11 cellular contexts compared by ENCODE assay signal in genomic region chr19:19452241-19453128, GRCh38. TPM values are rescaled to one million over a fixed set of nuclear protein-coding genes. Genes with fewer than 3 reads are reported as not detected.
DNase-seq lines count a peak whose midpoint lies in the region; ATAC-seq, FAIRE-seq and TF ChIP-seq lines count a peak whose summit lies in the region.
"Had no signal": no experiment of that assay in that cellular context is flagged by ENCODE, and none has a peak within 500 bp of the region (broad histone marks: within the 10 kb centered on the region; RNA-seq: fewer than 3 reads in every experiment).

No MANE protein-coding gene starts in this region.

- no peak overlapping the region for H3K18ac ChIP-seq in H9 (ENCODE audit: insufficient read length, low read depth, low read length)

- peaks cover 66% of the 10 kb centered on the region; the same call in 1 of the 2 replicates for H3K79me2 ChIP-seq in H9 (ENCODE audit: insufficient read depth, low read length)

- H3K4me3 Mint-ChIP-seq in naive thymus-derived CD8-positive, alpha-beta T cell, result peak overlapping the region; percentile 16 to 89 (median 66)
- no peak overlapping the region for H3K4me3 Mint-ChIP-seq in H9

- H4K8ac ChIP-seq in H9 (replicated peaks; ENCODE audit: insufficient read length, low read depth, low read length), result no peak overlapping the region

- in situ Hi-C loops in ACHN (cut with HindIII; ENCODE audit: low pct_ligation_motif_present, low pct_unique_long_range_greater_than_20kb, low sequenced_read_pairs), result no loop called here

- no peak overlapping the region for H3K4ac ChIP-seq in H9 (ENCODE audit: low read depth, low read length)

- peaks cover 80% of the 10 kb centered on the region for H3K4me1 ChIP-seq in BLaER1
- H3K4me1 ChIP-seq in H9 (ENCODE audit: insufficient read depth, low read length), result peaks cover under 1% of the 10 kb centered on the region; the same call in 1 of the 2 replicates

- H4K91ac ChIP-seq in H9 (ENCODE audit: insufficient read length, low read depth, low read length), result no peak overlapping the region

- WGBS in H9 (ENCODE audit: extremely low coverage, insufficient read length, low lambda C conversion rate), result no CpG with 5 or more reads among the region's 11 CpGs

- H3K23me2 ChIP-seq in H9 (ENCODE audit: insufficient read length, low read depth, low read length, poor library complexity, severe bottlenecking), result no peaks in the 10 kb centered on the region

- DNase-seq in bronchial epithelial cell (ENCODE audit: low read depth), result no peak
- peak in 1 of 10 donors; percentile 33 for DNase-seq in naive thymus-derived CD8-positive, alpha-beta T cell
- no peak for DNase-seq in ACHN
- DNase-seq in H9, result no peak
- no peak for DNase-seq in H4 (ENCODE audit: low spot score)
- DNase-seq in kidney tubule cell (ENCODE audit: low spot score), result no peak
- DNase-seq: C1 segment of cervical spinal cord; NCI-H2171; stimulated activated CD4-positive, alpha-beta T cell treated with anti-CD3 and anti-CD28 coated beads, Interleukin-12 subunit alpha, Interleukin-12 subunit beta, amount 100 ng/mL, for 4 hours had no signal

- no peaks in the 10 kb centered on the region for H3K27me3 ChIP-seq in BLaER1
- H3K27me3 ChIP-seq in bronchial epithelial cell (ENCODE audit: control insufficient read depth, insufficient read depth, low read length), result no peaks in the 10 kb centered on the region
- no peaks in the 10 kb centered on the region for H3K27me3 ChIP-seq in H9 (ENCODE audit: insufficient read depth, low read length)

- no peak overlapping the region for H2BK20ac ChIP-seq in H9 (ENCODE audit: low read depth, low read length, poor library complexity, severe bottlenecking)

- H3K9ac ChIP-seq in BLaER1 (peak overlapping the region; percentile 22; the same call in 1 of the 2 replicates), H9 (ENCODE audit: extremely low read depth, insufficient read length, low read length) (no peak overlapping the region)

- no peak overlapping the region for H3K56ac ChIP-seq in H9 (ENCODE audit: insufficient read length, low read depth, low read length)

- ATAC-seq in naive thymus-derived CD8-positive, alpha-beta T cell, result no peak

- peak; percentile 7 for FAIRE-seq in bronchial epithelial cell (lab: Jason Lieb, UNC)

- H3K27ac ChIP-seq in BLaER1, result peak overlapping the region; percentile 51
- peak overlapping the region; percentile 16 for H3K27ac ChIP-seq in KOPT-K1 (ENCODE audit: low read depth, low read length, poor library complexity, severe bottlenecking)
- no peak overlapping the region for H3K27ac ChIP-seq in H9 (ENCODE audit: insufficient read length, low read depth, low read length)

- H3K27ac Mint-ChIP-seq in naive thymus-derived CD8-positive, alpha-beta T cell, result peak overlapping the region; percentile 49 to 99 (median 86)
- H3K27ac Mint-ChIP-seq in H9, result peak overlapping the region in 1 of 3 experiments; percentile 73; a peak in 4 of 7 replicates

- H2AK5ac ChIP-seq in H9 (ENCODE audit: insufficient read length, low read length), result no peak overlapping the region

- H2AFZ ChIP-seq in H9 (ENCODE audit: low read length), result no peak overlapping the region

- H3K4me3 ChIP-seq in BLaER1 (no peak overlapping the region), bronchial epithelial cell (ENCODE audit: low read depth, low read length) (no peak overlapping the region)

- H3K36me3 Mint-ChIP-seq in naive thymus-derived CD8-positive, alpha-beta T cell, result peaks cover 0 to 2% (median 0%) of the 10 kb centered on the region in 3 donors
- peaks cover 0 to 4% (median 0%) of the 10 kb centered on the region in 3 experiments; a peak in 2 of 7 replicates for H3K36me3 Mint-ChIP-seq in H9 (ENCODE audit: insufficient read depth in 1 of 3, low read depth in 3 of 3)

- POLR2A ChIA-PET in naive thymus-derived CD8-positive, alpha-beta T cell (lab: Charles Lee), result interaction anchor here (1.4 kb wide), 1 partner anchor 8 kb away, joined by 8 read pairs; no protein-coding TSS in a partner anchor

- no peak overlapping the region; the same call in 1 of the 2 replicates for H3K14ac ChIP-seq in H9 (ENCODE audit: insufficient read depth, low read length)

- H2BK120ac ChIP-seq in H9 (ENCODE audit: low read depth, low read length, poor library complexity, severe bottlenecking), result no peak overlapping the region

- TF ChIP-seq CTCF in bronchial epithelial cell (IDR thresholded peaks at IDR 0.05; ENCODE audit: insufficient read depth, low read length, severe bottlenecking) (no peak), H9 (conservative IDR thresholded peaks at IDR 0.05) (no peak)

- H3K27me3 Mint-ChIP-seq in naive thymus-derived CD8-positive, alpha-beta T cell, result no peaks in the 10 kb centered on the region
- no peaks in the 10 kb centered on the region; the same call in 1 of the 2 replicates for H3K27me3 Mint-ChIP-seq in H9 (ENCODE audit: low read depth)

- H3K23ac ChIP-seq in H9 (ENCODE audit: insufficient read length, low read depth, low read length), result no peak overlapping the region

- H2BK15ac ChIP-seq in H9 (ENCODE audit: low read depth, low read length), result no peak overlapping the region

- H3K4me2 ChIP-seq in BLaER1 (peak overlapping the region; percentile 57), H9 (ENCODE audit: insufficient read depth, insufficient read length, low read length) (no peak overlapping the region)

- no peaks in the 10 kb centered on the region for H3K9me3 Mint-ChIP-seq in naive thymus-derived CD8-positive, alpha-beta T cell
- no peaks in the 10 kb centered on the region for H3K9me3 Mint-ChIP-seq in H9

- no peak overlapping the region for H2BK5ac ChIP-seq in H9 (ENCODE audit: insufficient read length, low read length)

- no peak overlapping the region for H4K5ac ChIP-seq in H9 (ENCODE audit: insufficient read length, low read depth, low read length)

- H2BK12ac ChIP-seq in H9 (ENCODE audit: insufficient read length, low read depth, low read length), result no peak overlapping the region

- H3K36me3 ChIP-seq in BLaER1 (peaks cover 60% of the 10 kb centered on the region), KOPT-K1 (ENCODE audit: insufficient read depth, low read length) (peaks cover 26% of the 10 kb centered on the region; the same call in 1 of the 2 replicates), bronchial epithelial cell (ENCODE audit: control insufficient read depth, insufficient read depth, low read length) (peaks cover 4% of the 10 kb centered on the region)

- H3K79me1 ChIP-seq in H9 (ENCODE audit: insufficient read depth, low read depth, low read length, poor library complexity, severe bottlenecking), result no peaks in the 10 kb centered on the region

- H3T11ph ChIP-seq in H9 (ENCODE audit: low read length), result no peak overlapping the region

- peaks cover 100% of the 10 kb centered on the region for H4K20me1 ChIP-seq in BLaER1
- peaks cover 2% of the 10 kb centered on the region for H4K20me1 ChIP-seq in H9 (ENCODE audit: control insufficient read depth, insufficient read depth, insufficient read length)

- H3K9me3 ChIP-seq in BLaER1, result no peaks in the 10 kb centered on the region
- no peaks in the 10 kb centered on the region for H3K9me3 ChIP-seq in KOPT-K1 (ENCODE audit: insufficient read depth, low read length, poor library complexity, severe bottlenecking)
- no peaks in the 10 kb centered on the region for H3K9me3 ChIP-seq in H9 (ENCODE audit: control insufficient read depth, low read depth, low read length)

- peaks cover 18 to 75% (median 62%) of the 10 kb centered on the region in 4 donors for H3K4me1 Mint-ChIP-seq in naive thymus-derived CD8-positive, alpha-beta T cell
- H3K4me1 Mint-ChIP-seq in H9, result peaks cover 23 to 27% of the 10 kb centered on the region in 2 experiments

RNA-seq across cellular contexts. Expression of gene GATAD2A, which starts 47.0 kb away (rescaled TPM):
- total RNA-seq in bronchial epithelial cell (48.4 and 49.0 TPM in 2 replicates), H9 (2021) (189 and 198 TPM in 2 replicates)
- total RNA-seq in naive thymus-derived CD8-positive, alpha-beta T cell, result 100 to 1,000 TPM; 101 to 107 TPM
- 10 to 100 TPM; 14.5 to 35.1 (median 20.2) TPM for polyA plus RNA-seq in naive thymus-derived CD8-positive, alpha-beta T cell
- 10.9 and 30.5 TPM in 2 replicates for total RNA-seq in H4 (2014; rRNA removed; shearing (Covaris generic))

Comparison
In these comparisons a context has a peak if more than half of its experiments do, and no peak if none do; other contexts are left out.
1. H3K4me3 Mint-ChIP-seq: peak in naive thymus-derived CD8-positive, alpha-beta T cell (10 of 10); none in H9 (0 of 2).